In genomic region chr12:3998968-3999792, GRCh38 we compare ENCODE assay signal across 17 cellular contexts.
DNase-seq lines count a peak whose midpoint lies in the region; ATAC-seq and TF ChIP-seq lines count a peak whose summit lies in the region.
"Had no signal": no experiment of that assay in that cellular context is flagged by ENCODE, and none has a peak within 500 bp of the region (broad histone marks: within the 10 kb centered on the region; RNA-seq: fewer than 3 reads in every experiment).

No MANE protein-coding gene starts in this region.

- no peak for TF ChIP-seq CTCF in RWPE1 (conservative IDR thresholded peaks at IDR 0.05; ENCODE audit: low read depth)
- TF ChIP-seq CTCF in foreskin keratinocyte (conservative IDR thresholded peaks at IDR 0.05), result no peak
- TF ChIP-seq CTCF in nephron (IDR thresholded peaks at IDR 0.05; ENCODE audit: unreplicated experiment in 3 of 3), result no peak
- no peak for TF ChIP-seq CTCF in CD14-positive monocyte (IDR thresholded peaks at IDR 0.05)

- H3K27ac ChIP-seq in RWPE1, result peak overlapping the region; percentile 49; the same call in 1 of the 2 replicates
- peak overlapping the region; percentile 76 for H3K27ac ChIP-seq in foreskin keratinocyte
- H3K27ac ChIP-seq: esophagus muscularis mucosa had no signal

- H3K27ac Mint-ChIP-seq in nephron (peak overlapping the region; percentile 81 to 86 (median 84)), CD14-positive monocyte (peak overlapping the region in 1 of 7 donors; percentile 34)
- H3K27ac Mint-ChIP-seq: activated naive CD4-positive, alpha-beta T cell treated with anti-CD3 and anti-CD28 coated beads, Interleukin-2, amount 50 U/mL, for 24 hours had no signal

- H3K36me3 Mint-ChIP-seq in nephron (ENCODE audit: low read depth) (no peaks in the 10 kb centered on the region), CD14-positive monocyte (no peaks in the 10 kb centered on the region)
- H3K36me3 Mint-ChIP-seq: activated naive CD4-positive, alpha-beta T cell treated with anti-CD3 and anti-CD28 coated beads, Interleukin-2, amount 50 U/mL, for 24 hours had no signal

- CTCF ChIA-PET in RWPE1 (lab: Yijun Ruan, JAX), result interaction anchor here (0.6 to 3.4 kb wide), 3 partner anchors 39 to 278 kb away, joined by 3 to 16 read pairs (median 15); no protein-coding TSS in a partner anchor

- intact Hi-C loops in CD14-positive monocyte (cut with micrococcal nuclease), result loop anchor here (5.0 kb wide), 1 partner anchor 278 kb away; no protein-coding TSS in a partner anchor

- peaks cover 60% of the 10 kb centered on the region for H3K4me1 Mint-ChIP-seq in nephron
- peaks cover 2% of the 10 kb centered on the region for H3K4me1 Mint-ChIP-seq in CD14-positive monocyte

- peaks cover 10% of the 10 kb centered on the region for H3K9me3 Mint-ChIP-seq in nephron
- peaks cover 0 to 3% (median 0%) of the 10 kb centered on the region in 7 donors for H3K9me3 Mint-ChIP-seq in CD14-positive monocyte
- H3K9me3 Mint-ChIP-seq: activated naive CD4-positive, alpha-beta T cell treated with anti-CD3 and anti-CD28 coated beads, Interleukin-2, amount 50 U/mL, for 24 hours; central memory CD8-positive, alpha-beta T cell had no signal

- POLR2A ChIA-PET in RWPE1 (lab: Yijun Ruan, JAX; ENCODE audit: low non-redundant PET), result interaction anchor here (0.7 kb wide), 1 partner anchor 276 kb away, joined by 3 read pairs; no protein-coding TSS in a partner anchor

- H3K4me3 Mint-ChIP-seq in nephron (peak overlapping the region in 1 of 3 experiments; percentile 42), CD14-positive monocyte (no peak overlapping the region)
- H3K4me3 Mint-ChIP-seq: activated naive CD4-positive, alpha-beta T cell treated with anti-CD3 and anti-CD28 coated beads, Interleukin-2, amount 50 U/mL, for 24 hours; central memory CD8-positive, alpha-beta T cell had no signal

- peak; percentile 97 for ATAC-seq in foreskin keratinocyte
- no peak for ATAC-seq in HG02970 (IDR thresholded peaks at IDR 0.05; ENCODE audit: low FRiP score, unreplicated experiment)
- ATAC-seq: GM12878, K562 had no signal

- peaks cover 10% of the 10 kb centered on the region for H3K4me1 ChIP-seq in foreskin keratinocyte
- H3K4me1 ChIP-seq: esophagus muscularis mucosa had no signal

- no peaks in the 10 kb centered on the region for H3K27me3 ChIP-seq in foreskin keratinocyte

- DNase-seq in DMS53 (lab: John Stamatoyannopoulos, UW) (peak; percentile 100), RWPE1 (ENCODE audit: low spot score) (peak; percentile 49), foreskin keratinocyte (peak; percentile 94 to 98), CD14-positive monocyte (ENCODE audit: low spot score) (no peak), COLO668 (lab: John Stamatoyannopoulos, UW; ENCODE audit: unreplicated experiment) (no peak), ecto neural progenitor cell (ENCODE audit: low spot score) (no peak)
- DNase-seq: hippocampal formation; NCI-H1436; NCI-H69; stimulated activated CD4-positive, alpha-beta T cell treated with anti-CD3 and anti-CD28 coated beads, Interleukin-2, amount 100 ng/mL, for 24 hours had no signal

- H3K27me3 Mint-ChIP-seq in nephron (ENCODE audit: low read depth) (peaks cover 12% of the 10 kb centered on the region), CD14-positive monocyte (ENCODE audit: low read depth in 3 of 3) (peaks cover 0 to 4% (median 2%) of the 10 kb centered on the region in 3 donors)
- H3K27me3 Mint-ChIP-seq: activated naive CD4-positive, alpha-beta T cell treated with anti-CD3 and anti-CD28 coated beads, Interleukin-2, amount 50 U/mL, for 24 hours had no signal

Comparison
In these comparisons a context has a peak if more than half of its experiments do, and no peak if none do; other contexts are left out.
1. DNase-seq: peak in DMS53 (single experiment), RWPE1 (single experiment) and foreskin keratinocyte (2 of 2); none in CD14-positive monocyte (single experiment), COLO668 (single experiment) and ecto neural progenitor cell (single experiment).